ENCODE assay signal across 9 cellular contexts in the genomic region with DNA sequence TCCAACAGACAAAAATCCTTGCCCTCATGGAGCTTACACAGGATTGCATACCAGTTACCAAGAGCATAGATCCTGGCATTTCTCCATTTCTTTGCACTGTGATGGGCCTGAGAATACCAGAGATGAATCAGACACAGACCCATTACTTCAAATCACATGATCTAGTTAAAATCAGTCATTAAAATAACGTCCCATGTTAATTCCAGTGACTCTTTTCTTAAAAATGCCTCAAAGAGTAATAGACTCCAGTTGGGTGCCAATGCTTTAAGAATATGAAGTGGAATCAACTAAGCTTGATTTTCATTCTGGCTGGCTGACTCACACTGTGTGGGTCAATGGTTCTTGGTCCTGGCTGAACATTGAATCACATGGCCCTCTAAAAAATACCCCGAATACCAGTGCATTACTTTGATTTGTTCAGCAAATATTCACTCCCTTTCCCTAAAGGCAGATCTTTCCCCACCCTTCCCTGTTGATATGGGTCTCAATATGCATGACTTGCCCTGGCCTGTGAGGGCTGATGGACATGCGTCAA. TPM values are rescaled to one million over a fixed set of nuclear protein-coding genes. Genes with fewer than 3 reads are reported as not detected.
DNase-seq lines count a peak whose midpoint lies in the region; ATAC-seq and TF ChIP-seq lines count a peak whose summit lies in the region.
"Had no signal": no experiment of that assay in that cellular context is flagged by ENCODE, and none has a peak within 500 bp of the region (broad histone marks: within the 10 kb centered on the region; RNA-seq: fewer than 3 reads in every experiment).

No MANE protein-coding gene starts in this region.

- H3K36me3 ChIP-seq in neural progenitor cell: no peaks in the 10 kb centered on the region

- H3K4me2 ChIP-seq in neural progenitor cell: no peak overlapping the region

- CTCF ChIA-PET in AG04449 (lab: Yijun Ruan, JAX): interaction anchor here (0.6 to 13.2 kb wide), 5 partner anchors 9 to 27 kb away, joined by 4 to 135 read pairs (median 5); no protein-coding TSS in a partner anchor

- peak; percentile 95 for DNase-seq in AG04449 (ENCODE audit: low read depth, low spot score)
- peak; percentile 93 for DNase-seq in HCEC 1CT
- DNase-seq in amniotic stem cell (lab: John Stamatoyannopoulos, UW): peak; percentile 89
- DNase-seq in kidney tubule cell (ENCODE audit: low spot score): peak; percentile 99
- no peak for DNase-seq in dorsolateral prefrontal cortex
- DNase-seq in neural progenitor cell (ENCODE audit: low spot score): no peak
- no peak for DNase-seq in G401 (ENCODE audit: low spot score)

- in situ Hi-C loops in G401 (cut with HindIII; ENCODE audit: low sequenced_read_pairs): no loop called here

- no peak overlapping the region for H3K27ac ChIP-seq in dorsolateral prefrontal cortex
- H3K27ac ChIP-seq in neural progenitor cell: no peak overlapping the region
- H3K27ac ChIP-seq: SK-N-MC had no signal

- H3K4me3 Mint-ChIP-seq in neural progenitor cell: no peak overlapping the region

- H2AFZ ChIP-seq in neural progenitor cell (replicated peaks): no peak overlapping the region

- H3K9ac ChIP-seq in neural progenitor cell: no peak overlapping the region

- ATAC-seq in GM19324 (IDR thresholded peaks at IDR 0.05; ENCODE audit: low FRiP score, unreplicated experiment): no peak

- no peaks in the 10 kb centered on the region for H3K4me1 ChIP-seq in neural progenitor cell

- H3K4me3 ChIP-seq in AG04449 (ENCODE audit: low read depth, low read length) (no peak overlapping the region), dorsolateral prefrontal cortex (no peak overlapping the region), neural progenitor cell (no peak overlapping the region)
- H3K4me3 ChIP-seq: SK-N-MC had no signal

- H4K20me1 ChIP-seq in neural progenitor cell (ENCODE audit: low read depth): no peaks in the 10 kb centered on the region

- POLR2A ChIA-PET in AG04449 (lab: Yijun Ruan, JAX): interaction anchor here (0.6 to 1.6 kb wide), 3 partner anchors 11 to 97 kb away, joined by 3 to 15 read pairs (median 4); partner anchors contain the start of gene ASB2

- H3K9me3 Mint-ChIP-seq in neural progenitor cell: no peaks in the 10 kb centered on the region

- H3K4me1 Mint-ChIP-seq in neural progenitor cell: peaks cover 1% of the 10 kb centered on the region

- TF ChIP-seq CTCF in AG04449 (IDR thresholded peaks at IDR 0.05; ENCODE audit: insufficient read depth, low read length, missing control alignments) (no peak), dorsolateral prefrontal cortex (IDR thresholded peaks at IDR 0.05 in 54 of 56, conservative IDR thresholded peaks at IDR 0.05 in 2 of 56; ENCODE audit: low read depth in 1 of 56, partially characterized antibody in 56 of 56) (no peak), neural progenitor cell (IDR thresholded peaks at IDR 0.05) (no peak)

- peaks cover 7% of the 10 kb centered on the region for H3K27me3 Mint-ChIP-seq in neural progenitor cell (ENCODE audit: insufficient read depth, low read depth)

- H3F3A ChIP-seq in neural progenitor cell (ENCODE audit: low read depth): no peaks in the 10 kb centered on the region

- no peaks in the 10 kb centered on the region for H3K9me3 ChIP-seq in neural progenitor cell (ENCODE audit: low read depth)

- no peaks in the 10 kb centered on the region for H3K79me2 ChIP-seq in neural progenitor cell (ENCODE audit: low read depth)

- intact Hi-C loops in dorsolateral prefrontal cortex (cut with DNase I): no loop called here

- no peaks in the 10 kb centered on the region for H3K27me3 ChIP-seq in dorsolateral prefrontal cortex
- no peaks in the 10 kb centered on the region for H3K27me3 ChIP-seq in neural progenitor cell

- no peak overlapping the region for H3K27ac Mint-ChIP-seq in neural progenitor cell

- no peaks in the 10 kb centered on the region for H3K36me3 Mint-ChIP-seq in neural progenitor cell

RNA-seq across cellular contexts. Expression of gene ASB2, which starts 11.0 kb away (rescaled TPM):
- total RNA-seq in dorsolateral prefrontal cortex: 10 to 100 TPM in 40 of 120 experiments, 1 to 10 TPM in 80; 1.7 to 20.6 (median 8.5) TPM
- total RNA-seq in neural progenitor cell (ENCODE audit: low replicate concordance): 0.62 TPM in 1 of 2 replicates, not detected in the other
- total RNA-seq in G401 (2014; rRNA removed; shearing (Covaris generic)): 7.9 and 9.9 TPM in 2 replicates

RNA-seq across cellular contexts. Expression of gene CCDC197, which starts 31.7 kb away (rescaled TPM):
- under 1 TPM in 2 of 120 experiments, not detected in 118; 0.38 to 0.95 TPM for total RNA-seq in dorsolateral prefrontal cortex
- not detected in 2 replicates for total RNA-seq in neural progenitor cell (ENCODE audit: low replicate concordance)
- total RNA-seq in G401 (2014; rRNA removed; shearing (Covaris generic)): not detected in 2 replicates

RNA-seq across cellular contexts. Expression of gene FAM181A, which starts 38.2 kb away (rescaled TPM):
- total RNA-seq in dorsolateral prefrontal cortex: 10 to 100 TPM in 14 of 120 experiments, 1 to 10 TPM in 106; 1.8 to 18.0 (median 6.0) TPM
- not detected in 2 replicates for total RNA-seq in neural progenitor cell (ENCODE audit: low replicate concordance)
- not detected in 2 replicates for total RNA-seq in G401 (2014; rRNA removed; shearing (Covaris generic))

Comparison
In these comparisons a context has a peak if more than half of its experiments do, and no peak if none do; other contexts are left out.
1. DNase-seq: peak in AG04449 (single experiment), HCEC 1CT (single experiment), amniotic stem cell (single experiment) and kidney tubule cell (single experiment); none in dorsolateral prefrontal cortex (0 of 10), neural progenitor cell (single experiment) and G401 (single experiment).